In genomic region chr11:123357353-123357989, GRCh38 we compare ENCODE assay signal across 1 cellular context.
TF ChIP-seq lines count a peak whose summit lies in the region.

No MANE protein-coding gene starts in this region.

TF ChIP-seq in A549, 52 proteins besides CTCF, POLR2A, EP300 and RAD21 (continued from another document):
- no peak for TF ChIP-seq REST (IDR thresholded peaks at IDR 0.05)
- TF ChIP-seq SREBF2 (IDR thresholded peaks at IDR 0.05): no peak
- no peak for TF ChIP-seq EHF (CRISPR knock-in tag; IDR thresholded peaks at IDR 0.05)
- no peak for TF ChIP-seq RCOR1 (IDR thresholded peaks at IDR 0.05; ENCODE audit: low read depth, low read length)
